Comparison of ENCODE assay signal across 19 cellular contexts in genomic region chr17:8732406-8733065, GRCh38. TPM values are rescaled to one million over a fixed set of nuclear protein-coding genes. Genes with fewer than 3 reads are reported as not detected.
"Had no signal": no experiment of that assay in that cellular context is flagged by ENCODE, and none has a peak within 500 bp of the region (broad histone marks: within the 10 kb centered on the region; RNA-seq: fewer than 3 reads in every experiment).

No MANE protein-coding gene starts in this region.

- H3K36me3 ChIP-seq: esophagus squamous epithelium, heart left ventricle, pancreas, spleen had no signal

- H3K27ac ChIP-seq: esophagus squamous epithelium, heart left ventricle, pancreas, spleen had no signal

- H3K27me3 ChIP-seq: heart left ventricle, pancreas had no signal

- ATAC-seq: activated CD4-positive, CD25-positive, alpha-beta regulatory T cell treated with anti-CD3 and anti-CD28 coated beads, Interleukin-2, amount 50 U/mL, for 24 hours; activated T-helper 17 cell treated with anti-CD3 and anti-CD28 coated beads, Interleukin-2, amount 50 U/mL, for 72 hours; heart left ventricle; left cardiac atrium; pancreas; sciatic nerve; stimulated activated naive CD8-positive, alpha-beta T cell treated with anti-CD3 and anti-CD28 coated beads, Interleukin-15, amount 100 ng/mL, for 72 hours had no signal

- H3K4me1 ChIP-seq: esophagus squamous epithelium, pancreas, spleen had no signal

- H3K4me3 ChIP-seq: esophagus squamous epithelium, heart left ventricle, lung, pancreas, spleen had no signal

- DNase-seq: activated CD4-positive, alpha-beta T cell treated with anti-CD3 and anti-CD28 coated beads, Interleukin-2, amount 50 U/mL, for 4 hours; activated naive CD4-positive, alpha-beta T cell treated with Interleukin-2 at 50 U/mL for 16 hours; effector CD4-positive, alpha-beta T cell; esophagus squamous epithelium; heart left ventricle; immature natural killer cell; left cardiac atrium; midbrain; pancreas; spleen; stimulated activated naive CD8-positive, alpha-beta T cell treated with anti-CD3 and anti-CD28 coated beads, Interleukin-15, amount 100 ng/mL, for 72 hours had no signal

- H3K9me3 ChIP-seq: esophagus squamous epithelium, heart left ventricle, pancreas, spleen had no signal

RNA-seq across cellular contexts. Expression of gene CCDC42, which starts 12.1 kb away (rescaled TPM):
- total RNA-seq: cardiac septum, endothelial cell of umbilical vein, esophagus squamous epithelium, left cardiac atrium, neural crest cell, pancreas, sciatic nerve had no signal

RNA-seq across cellular contexts. Expression of gene SPDYE4, which starts 25.8 kb away (rescaled TPM):
- total RNA-seq: activated T-helper 17 cell treated with anti-CD3 and anti-CD28 coated beads, Interleukin-2, amount 50 U/mL, for 72 hours; cardiac septum; endothelial cell of umbilical vein; esophagus squamous epithelium; frontal cortex; heart left ventricle; left cardiac atrium; lung; neural crest cell; sciatic nerve; spleen had no signal
